17 cellular contexts compared by ENCODE assay signal in genomic region chr16:8948831-8949230, GRCh38. TPM values are rescaled to one million over a fixed set of nuclear protein-coding genes. Genes with fewer than 3 reads are reported as not detected.
DNase-seq lines count a peak whose midpoint lies in the region; ATAC-seq and TF ChIP-seq lines count a peak whose summit lies in the region.
"Had no signal": no experiment of that assay in that cellular context is flagged by ENCODE, and none has a peak within 500 bp of the region (broad histone marks: within the 10 kb centered on the region; RNA-seq: fewer than 3 reads in every experiment).

No MANE protein-coding gene starts in this region.

- no peaks in the 10 kb centered on the region for H3K27me3 Mint-ChIP-seq in CD4-positive, alpha-beta T cell
- H3K27me3 Mint-ChIP-seq in natural killer cell treated with Interleukin-12 subunit alpha and Interleukin-12 subunit beta and Interleukin-15 and Interleukin-18, amount 100 ng/mL, for 72 hours = no peaks in the 10 kb centered on the region
- H3K27me3 Mint-ChIP-seq in stimulated activated naive B cell treated with anti-CD40 and anti-IgM and Interleukin-4, amounts not matched to agents 10 μg/mL and 1 μg/mL and 100 μg/mL, for 72 hours = no peaks in the 10 kb centered on the region

- no peaks in the 10 kb centered on the region for H3K9me3 ChIP-seq in CD4-positive, alpha-beta T cell (ENCODE audit: control insufficient read depth, low read length)
- H3K9me3 ChIP-seq: adrenal gland, right atrium auricular region had no signal

- no peak for TF ChIP-seq CTCF in CD4-positive, alpha-beta T cell (IDR thresholded peaks at IDR 0.05)

- no peaks in the 10 kb centered on the region for H3K36me3 Mint-ChIP-seq in CD4-positive, alpha-beta T cell (ENCODE audit: low read depth)
- H3K36me3 Mint-ChIP-seq in activated naive CD4-positive, alpha-beta T cell treated with anti-CD3 and anti-CD28 coated beads, Interleukin-2, amount 50 U/mL, for 72 hours = no peaks in the 10 kb centered on the region
- H3K36me3 Mint-ChIP-seq in natural killer cell treated with Interleukin-12 subunit alpha and Interleukin-12 subunit beta and Interleukin-15 and Interleukin-18, amount 100 ng/mL, for 72 hours = no peaks in the 10 kb centered on the region
- H3K36me3 Mint-ChIP-seq in stimulated activated naive B cell treated with anti-CD40 and anti-IgM and Interleukin-4, amounts not matched to agents 10 μg/mL and 1 μg/mL and 100 μg/mL, for 72 hours = peaks cover 4 to 25% of the 10 kb centered on the region in 2 donors

- POLR2A ChIA-PET in CD4-positive, alpha-beta T cell (lab: Charles Lee) = no interaction called here

- H3K4me3 Mint-ChIP-seq in CD4-positive, alpha-beta T cell = peak overlapping the region; percentile 55
- peak overlapping the region; percentile 87 for H3K4me3 Mint-ChIP-seq in natural killer cell treated with Interleukin-12 subunit alpha and Interleukin-12 subunit beta and Interleukin-15 and Interleukin-18, amount 100 ng/mL, for 72 hours
- no peak overlapping the region for H3K4me3 Mint-ChIP-seq in stimulated activated naive B cell treated with anti-CD40 and anti-IgM and Interleukin-4, amounts not matched to agents 10 μg/mL and 1 μg/mL and 100 μg/mL, for 72 hours
- H3K4me3 Mint-ChIP-seq: H9 had no signal

- H3K27ac Mint-ChIP-seq in CD4-positive, alpha-beta T cell = peak overlapping the region; percentile 1
- H3K27ac Mint-ChIP-seq in activated naive CD4-positive, alpha-beta T cell treated with anti-CD3 and anti-CD28 coated beads, Interleukin-2, amount 50 U/mL, for 72 hours = peak overlapping the region in 1 of 2 donors; percentile 19
- peak overlapping the region in 1 of 2 donors; percentile 60 for H3K27ac Mint-ChIP-seq in natural killer cell treated with Interleukin-12 subunit alpha and Interleukin-12 subunit beta and Interleukin-15 and Interleukin-18, amount 100 ng/mL, for 72 hours
- H3K27ac Mint-ChIP-seq in stimulated activated naive B cell treated with anti-CD40 and anti-IgM and Interleukin-4, amounts not matched to agents 10 μg/mL and 1 μg/mL and 100 μg/mL, for 72 hours = no peak overlapping the region

- peaks cover 95% of the 10 kb centered on the region for H3K4me1 Mint-ChIP-seq in CD4-positive, alpha-beta T cell (ENCODE audit: low read depth)
- H3K4me1 Mint-ChIP-seq in natural killer cell treated with Interleukin-12 subunit alpha and Interleukin-12 subunit beta and Interleukin-15 and Interleukin-18, amount 100 ng/mL, for 72 hours (ENCODE audit: low read depth in 2 of 2) = peaks cover 70 to 92% of the 10 kb centered on the region in 2 donors
- peaks cover 71 to 89% of the 10 kb centered on the region in 2 donors for H3K4me1 Mint-ChIP-seq in stimulated activated naive B cell treated with anti-CD40 and anti-IgM and Interleukin-4, amounts not matched to agents 10 μg/mL and 1 μg/mL and 100 μg/mL, for 72 hours

- no peak for DNase-seq in CD4-positive, alpha-beta T cell
- DNase-seq in Jurkat, Clone E6-1 (ENCODE audit: low read depth, low spot score) = peak; percentile 89
- DNase-seq in activated naive CD4-positive, alpha-beta T cell treated with anti-CD3 and anti-CD28 coated beads, Interleukin-2, amount 50 U/mL, for 72 hours (ENCODE audit: low spot score in 2 of 2) = no peak
- DNase-seq in natural killer cell treated with Interleukin-12 subunit alpha and Interleukin-12 subunit beta and Interleukin-15 and Interleukin-18, amount 100 ng/mL, for 72 hours (ENCODE audit: low spot score) = no peak
- DNase-seq in NCI-H2107 (lab: John Stamatoyannopoulos, UW) = no peak
- DNase-seq in AG20443 (ENCODE audit: low spot score) = no peak
- no peak for DNase-seq in stimulated activated naive B cell treated with anti-CD40 and anti-IgM and Interleukin-4, amounts not matched to agents 10 μg/mL and 1 μg/mL and 100 μg/mL, for 72 hours
- DNase-seq: activated CD4-positive, alpha-beta T cell treated with anti-CD3 and anti-CD28 coated beads for 48 hours; adrenal gland; dorsolateral prefrontal cortex; GF-D8; H9; NCI-H524; nucleus accumbens; OCI-M1 had no signal

- CTCF ChIA-PET in CD4-positive, alpha-beta T cell (lab: Charles Lee) = interaction anchor here (6.7 kb wide), 1 partner anchor 12 kb away, joined by 42 read pairs; no protein-coding TSS in a partner anchor

- no peaks in the 10 kb centered on the region for H3K27me3 ChIP-seq in CD4-positive, alpha-beta T cell (ENCODE audit: control insufficient read depth, insufficient read depth, low read length)
- H3K27me3 ChIP-seq: adrenal gland, dorsolateral prefrontal cortex, right atrium auricular region had no signal

- H3K9me3 Mint-ChIP-seq in CD4-positive, alpha-beta T cell = no peaks in the 10 kb centered on the region
- H3K9me3 Mint-ChIP-seq in activated naive CD4-positive, alpha-beta T cell treated with anti-CD3 and anti-CD28 coated beads, Interleukin-2, amount 50 U/mL, for 72 hours = no peaks in the 10 kb centered on the region
- no peaks in the 10 kb centered on the region for H3K9me3 Mint-ChIP-seq in natural killer cell treated with Interleukin-12 subunit alpha and Interleukin-12 subunit beta and Interleukin-15 and Interleukin-18, amount 100 ng/mL, for 72 hours
- no peaks in the 10 kb centered on the region for H3K9me3 Mint-ChIP-seq in stimulated activated naive B cell treated with anti-CD40 and anti-IgM and Interleukin-4, amounts not matched to agents 10 μg/mL and 1 μg/mL and 100 μg/mL, for 72 hours
- H3K9me3 Mint-ChIP-seq: H9 had no signal

- no peak overlapping the region for H3K4me3 ChIP-seq in Jurkat, Clone E6-1 (ENCODE audit: low read length)
- H3K4me3 ChIP-seq: adrenal gland, dorsolateral prefrontal cortex, right atrium auricular region had no signal

- ATAC-seq in CD4-positive, alpha-beta T cell (ENCODE audit: poor library complexity) = no peak
- peak; percentile 23 to 32 for ATAC-seq in activated naive CD4-positive, alpha-beta T cell treated with anti-CD3 and anti-CD28 coated beads, Interleukin-2, amount 50 U/mL, for 72 hours
- ATAC-seq in natural killer cell treated with Interleukin-12 subunit alpha and Interleukin-12 subunit beta and Interleukin-15 and Interleukin-18, amount 100 ng/mL, for 72 hours = peak; percentile 26 to 65
- ATAC-seq in stimulated activated naive B cell treated with anti-CD40 and anti-IgM and Interleukin-4, amounts not matched to agents 10 μg/mL and 1 μg/mL and 100 μg/mL, for 72 hours (replicated peaks) = no peak
- ATAC-seq: esophagus mucosa had no signal

- intact Hi-C loops in CD4-positive, alpha-beta T cell (cut with DNase I, micrococcal nuclease) = loop anchor here in 1 of 2 experiments (5.0 kb wide), 1 partner anchor 42 kb away; no protein-coding TSS in a partner anchor

- H3K27ac ChIP-seq in CD4-positive, alpha-beta T cell (ENCODE audit: low read depth, low read length) = no peak overlapping the region
- H3K27ac ChIP-seq: adrenal gland, dorsolateral prefrontal cortex, right atrium auricular region had no signal

RNA-seq across cellular contexts. Expression of gene USP7, which starts 14.9 kb away (rescaled TPM):
- total RNA-seq in CD4-positive, alpha-beta T cell = 100 to 1,000 TPM; 259 to 268 TPM
- 98.6 TPM for polyA plus RNA-seq in Jurkat, Clone E6-1 (2012; ENCODE audit: insufficient read depth, insufficient read length)
- total RNA-seq in activated naive CD4-positive, alpha-beta T cell treated with anti-CD3 and anti-CD28 coated beads, Interleukin-2, amount 50 U/mL, for 72 hours = 100 to 1,000 TPM; 154 to 171 TPM
- 100 to 1,000 TPM; 161 to 180 TPM for total RNA-seq in natural killer cell treated with Interleukin-12 subunit alpha and Interleukin-12 subunit beta and Interleukin-15 and Interleukin-18, amount 100 ng/mL, for 72 hours

Comparison
In these comparisons a context has a peak if more than half of its experiments do, and no peak if none do; other contexts are left out.
1. ATAC-seq: peak in activated naive CD4-positive, alpha-beta T cell treated with anti-CD3 and anti-CD28 coated beads, Interleukin-2, amount 50 U/mL, for 72 hours (2 of 2) and natural killer cell treated with Interleukin-12 subunit alpha and Interleukin-12 subunit beta and Interleukin-15 and Interleukin-18, amount 100 ng/mL, for 72 hours (2 of 2); none in CD4-positive, alpha-beta T cell (single experiment) and stimulated activated naive B cell treated with anti-CD40 and anti-IgM and Interleukin-4, amounts not matched to agents 10 μg/mL and 1 μg/mL and 100 μg/mL, for 72 hours (0 of 2).
2. H3K4me3 Mint-ChIP-seq: peak in CD4-positive, alpha-beta T cell (single experiment) and natural killer cell treated with Interleukin-12 subunit alpha and Interleukin-12 subunit beta and Interleukin-15 and Interleukin-18, amount 100 ng/mL, for 72 hours (single experiment); none in stimulated activated naive B cell treated with anti-CD40 and anti-IgM and Interleukin-4, amounts not matched to agents 10 μg/mL and 1 μg/mL and 100 μg/mL, for 72 hours (0 of 2).